Comparison of ENCODE assay signal across 8 cellular contexts in the genomic region with DNA sequence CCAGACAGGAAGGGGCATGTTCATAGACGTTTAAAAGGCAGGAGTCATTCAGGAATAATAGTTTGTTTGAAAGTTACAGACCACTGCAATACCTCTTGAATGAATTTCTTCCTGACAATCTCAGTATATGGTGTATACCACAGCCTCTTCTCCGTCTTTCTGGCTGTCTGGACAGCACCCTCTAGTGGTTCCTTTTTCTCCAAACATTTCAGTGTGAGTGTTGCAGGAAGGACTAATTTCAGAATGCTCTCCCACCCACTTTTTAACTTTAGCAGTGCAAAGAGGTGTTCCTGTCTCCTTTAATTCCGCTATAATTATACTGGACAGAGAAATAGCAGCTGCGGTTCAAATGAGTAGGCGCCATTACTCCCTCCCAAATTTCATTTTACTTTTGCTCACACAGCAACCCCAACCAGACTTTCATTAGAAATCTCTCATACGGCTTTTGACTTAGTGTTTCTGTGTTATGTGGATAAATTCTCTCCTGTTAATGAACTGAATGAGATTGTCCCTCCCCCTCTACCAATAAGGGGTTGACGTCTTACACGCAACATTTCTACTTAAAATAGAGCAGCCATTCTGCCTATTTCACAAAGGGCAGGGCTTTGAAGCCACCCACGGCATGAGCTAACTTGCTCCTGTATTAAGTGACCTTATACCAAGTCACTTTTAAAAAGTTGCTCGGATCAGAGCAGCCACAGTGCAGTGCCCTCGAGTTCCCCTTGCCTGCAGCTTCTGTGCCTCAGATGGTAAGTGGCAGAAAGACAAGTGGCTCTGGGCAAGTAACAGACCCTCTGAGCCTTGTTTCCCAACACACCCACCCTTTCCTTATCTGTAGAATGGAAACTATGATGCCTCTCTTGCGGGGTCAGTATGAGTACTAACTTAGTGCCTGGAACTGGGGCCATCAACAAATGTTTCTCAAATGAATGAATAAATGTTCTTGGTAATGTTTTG.
DNase-seq lines count a peak whose midpoint lies in the region; ATAC-seq and TF ChIP-seq lines count a peak whose summit lies in the region.

No MANE protein-coding gene starts in this region.

- no peak for TF ChIP-seq POLR2A in breast epithelium (IDR thresholded peaks at IDR 0.05)

- H3K4me1 ChIP-seq in breast epithelium, result no peaks in the 10 kb centered on the region

- no peak overlapping the region for H3K4me3 Mint-ChIP-seq in activated naive CD4-positive, alpha-beta T cell treated with anti-CD3 and anti-CD28 coated beads for 36 hours

- no peaks in the 10 kb centered on the region for H3K9me3 ChIP-seq in breast epithelium

- peaks cover 5% of the 10 kb centered on the region for H3K27me3 Mint-ChIP-seq in activated naive CD4-positive, alpha-beta T cell treated with anti-CD3 and anti-CD28 coated beads for 36 hours (ENCODE audit: low read depth)

- ATAC-seq in HG02870 (IDR thresholded peaks at IDR 0.05; ENCODE audit: unreplicated experiment) (peak; percentile 88), left lobe of liver (peak; percentile 91)

- no peaks in the 10 kb centered on the region for H3K9me3 Mint-ChIP-seq in activated naive CD4-positive, alpha-beta T cell treated with anti-CD3 and anti-CD28 coated beads for 36 hours

- CTCF ChIA-PET in activated naive CD4-positive, alpha-beta T cell treated with anti-CD3 and anti-CD28 coated beads for 36 hours (lab: Charles Lee), result no interaction called here

- intact Hi-C loops in activated naive CD4-positive, alpha-beta T cell treated with anti-CD3 and anti-CD28 coated beads for 36 hours (cut with micrococcal nuclease), result loop anchor here (1.0 to 2.0 kb wide), 2 partner anchors 29 to 81 kb away; no protein-coding TSS in a partner anchor
- intact Hi-C loops in breast epithelium (cut with DNase I; ENCODE audit: low total_unique reads), result no loop called here
- intact Hi-C loops in posterior cingulate gyrus (cut with DNase I), result loop anchor here (1.0 to 2.0 kb wide), 2 partner anchors 29 to 81 kb away; no protein-coding TSS in a partner anchor

- no peak overlapping the region for H3K4me3 ChIP-seq in breast epithelium

- peaks cover 0 to 27% of the 10 kb centered on the region in 2 donors for H3K27me3 ChIP-seq in breast epithelium

- no peaks in the 10 kb centered on the region for H3K36me3 ChIP-seq in breast epithelium

- H3K36me3 Mint-ChIP-seq in activated naive CD4-positive, alpha-beta T cell treated with anti-CD3 and anti-CD28 coated beads for 36 hours (ENCODE audit: low read depth), result no peaks in the 10 kb centered on the region

- no peaks in the 10 kb centered on the region for H3K4me1 Mint-ChIP-seq in activated naive CD4-positive, alpha-beta T cell treated with anti-CD3 and anti-CD28 coated beads for 36 hours (ENCODE audit: low read depth)

- no peak overlapping the region for H3K27ac Mint-ChIP-seq in activated naive CD4-positive, alpha-beta T cell treated with anti-CD3 and anti-CD28 coated beads for 36 hours

- peak; percentile 5 for DNase-seq in activated naive CD4-positive, alpha-beta T cell treated with anti-CD3 and anti-CD28 coated beads for 36 hours
- no peak for DNase-seq in activated naive CD4-positive, alpha-beta T cell (lab: John Stamatoyannopoulos, UW)
- DNase-seq in NCI-H345 treated with DMSO at 0.1 percent for 48 hours (lab: John Stamatoyannopoulos, UW; ENCODE audit: unreplicated experiment) (peak; percentile 36), breast epithelium (ENCODE audit: low spot score in 2 of 2) (no peak), left lobe of liver (ENCODE audit: low spot score) (no peak), posterior cingulate gyrus (no peak), ecto neural progenitor cell (ENCODE audit: low spot score) (no peak)

- TF ChIP-seq CTCF in breast epithelium (IDR thresholded peaks at IDR 0.05), result peak in 2 of 3 donors; percentile 31 to 34

- no peak overlapping the region for H3K27ac ChIP-seq in breast epithelium

Comparison
In these comparisons a context has a peak if more than half of its experiments do, and no peak if none do; other contexts are left out.
1. DNase-seq: peak in activated naive CD4-positive, alpha-beta T cell treated with anti-CD3 and anti-CD28 coated beads for 36 hours (single experiment) and NCI-H345 treated with DMSO at 0.1 percent for 48 hours (single experiment); none in activated naive CD4-positive, alpha-beta T cell (0 of 4), breast epithelium (0 of 2), left lobe of liver (single experiment), posterior cingulate gyrus (0 of 10) and ecto neural progenitor cell (single experiment).